In genomic region chr6:118648866-118649554, GRCh38 we compare ENCODE assay signal across 10 cellular contexts. TPM values are rescaled to one million over a fixed set of nuclear protein-coding genes. Genes with fewer than 3 reads are reported as not detected.
DNase-seq lines count a peak whose midpoint lies in the region; ATAC-seq, FAIRE-seq and TF ChIP-seq lines count a peak whose summit lies in the region.
"Had no signal": no experiment of that assay in that cellular context is flagged by ENCODE, and none has a peak within 500 bp of the region (broad histone marks: within the 10 kb centered on the region; RNA-seq: fewer than 3 reads in every experiment).

No MANE protein-coding gene starts in this region.

- dilution Hi-C loops in IMR-90 (cut with HindIII; ENCODE audit: low sequenced_read_pairs, unreplicated experiment), result no loop called here

- BruUV-seq in IMR-90 (replicated peaks; lab: Mats Ljungman, UMichigan) (no TSS peak), GM12878 (replicated peaks; lab: Mats Ljungman, UMichigan) (no TSS peak)

- H3K4me1 Mint-ChIP-seq in CD8-positive, alpha-beta memory T cell, result peaks cover 39 to 51% (median 49%) of the 10 kb centered on the region in 3 donors
- peaks cover 24% of the 10 kb centered on the region for H3K4me1 Mint-ChIP-seq in nephron

- WGBS in IMR-90 (ENCODE audit: extremely low coverage in 2 of 2, insufficient read length in 1 of 2), 2 experiments, result no CpG with 5 or more reads among the region's 2 CpGs
- 23% methylated on average over 2 of the region's 2 CpGs for WGBS in GM12878 (ENCODE audit: insufficient coverage, insufficient replicate concordance, low lambda C conversion rate, missing lambda C conversion rate)

- DNase-seq in CD8-positive, alpha-beta memory T cell, result no peak
- DNase-seq in IMR-90, result peak; percentile 37
- no peak for DNase-seq in GM12878 (ENCODE audit: low read depth, low spot score)
- DNase-seq in DMS53 treated with DMSO at 0.1 percent for 48 hours (lab: John Stamatoyannopoulos, UW; ENCODE audit: unreplicated experiment), result no peak
- no peak for DNase-seq in COLO829 (ENCODE audit: low spot score)
- DNase-seq: naive B cell had no signal

- H4K8ac ChIP-seq in IMR-90 (ENCODE audit: low read depth in 2 of 2, low read length in 2 of 2), result no peak overlapping the region; a peak in 1 of 4 replicates

- H3K4ac ChIP-seq in IMR-90 (ENCODE audit: low read depth, low read length), result no peak overlapping the region

- H3K4me2 ChIP-seq in IMR-90 (ENCODE audit: low read depth, low read length) (peak overlapping the region; percentile 83), GM12878 (ENCODE audit: control insufficient read depth, insufficient read depth) (peak overlapping the region; percentile 72)

- H3K36me3 ChIP-seq in CD8-positive, alpha-beta memory T cell (ENCODE audit: insufficient read depth, low read length), result no peaks in the 10 kb centered on the region
- H3K36me3 ChIP-seq in IMR-90 (ENCODE audit: control insufficient read depth, insufficient read depth, low read length) (no peaks in the 10 kb centered on the region), GM12878 (ENCODE audit: control insufficient read depth in 2 of 2, insufficient read depth in 2 of 2, low read length in 1 of 2) (peaks cover 0 to 2% of the 10 kb centered on the region in 2 experiments; a peak in 1 of 4 replicates)

- no peak overlapping the region for H3K4me3 ChIP-seq in CD8-positive, alpha-beta memory T cell (ENCODE audit: low read length)
- H3K4me3 ChIP-seq in IMR-90 (ENCODE audit: insufficient read depth, low read depth, low read length) (peak overlapping the region; percentile 98), GM12878 (peak overlapping the region; percentile 92)

- H4K91ac ChIP-seq in IMR-90 (ENCODE audit: insufficient read depth, low read depth, low read length), result no peak overlapping the region

- TF ChIP-seq RAD21 in IMR-90 (IDR thresholded peaks at IDR 0.05; ENCODE audit: low read length), result no peak
- TF ChIP-seq RAD21 in GM12878 (IDR thresholded peaks at IDR 0.05; ENCODE audit: insufficient read depth, low read depth, low read length), result no peak

- H2BK5ac ChIP-seq in IMR-90 (ENCODE audit: low read depth, low read length, poor library complexity, severe bottlenecking), result peak overlapping the region; percentile 64

- no peaks in the 10 kb centered on the region for H3K9me3 Mint-ChIP-seq in CD8-positive, alpha-beta memory T cell
- H3K9me3 Mint-ChIP-seq in nephron, result no peaks in the 10 kb centered on the region
- H3K9me3 Mint-ChIP-seq: naive B cell had no signal

- CTCF ChIA-PET in CD8-positive, alpha-beta memory T cell (lab: Charles Lee), result no interaction called here
- CTCF ChIA-PET in IMR-90 (lab: Yijun Ruan, JAX) (no interaction called here), GM12878 (lab: Yijun Ruan, JAX) (interaction anchor here (0.8 kb wide), 1 partner anchor 85 kb away, joined by 4 read pairs; no protein-coding TSS in a partner anchor)

- H2BK15ac ChIP-seq in IMR-90 (ENCODE audit: low read depth, low read length), result no peak overlapping the region

- peaks cover 43% of the 10 kb centered on the region for H3K79me2 ChIP-seq in GM12878 (ENCODE audit: control insufficient read depth, insufficient read depth, low read length)

- peaks cover 0 to 2% of the 10 kb centered on the region in 2 donors for H3K27me3 Mint-ChIP-seq in CD8-positive, alpha-beta memory T cell
- no peaks in the 10 kb centered on the region for H3K27me3 Mint-ChIP-seq in nephron (ENCODE audit: low read depth)
- H3K27me3 Mint-ChIP-seq: naive B cell had no signal

- H3K14ac ChIP-seq in IMR-90 (replicated peaks; ENCODE audit: low read depth, low read length), result no peak overlapping the region

- no peak overlapping the region for H2BK20ac ChIP-seq in IMR-90 (ENCODE audit: low read depth, low read length)

- peak overlapping the region in 1 of 8 donors; percentile 87 for H3K27ac Mint-ChIP-seq in CD8-positive, alpha-beta memory T cell
- H3K27ac Mint-ChIP-seq in nephron, result peak overlapping the region in 2 of 3 experiments; percentile 86 to 95

- intact Hi-C loops in IMR-90 (cut with micrococcal nuclease), result no loop called here
- intact Hi-C loops in GM12878 (cut with micrococcal nuclease; ENCODE audit: unreplicated experiment), result no loop called here

- H4K20me1 ChIP-seq in IMR-90 (ENCODE audit: insufficient read depth, low read length) (peaks cover 14% of the 10 kb centered on the region; the same call in 1 of the 2 replicates), GM12878 (ENCODE audit: control insufficient read depth, insufficient read depth) (no peaks in the 10 kb centered on the region)

- no peak overlapping the region for H4K5ac ChIP-seq in IMR-90 (ENCODE audit: low read depth, low read length)

- TF ChIP-seq POLR2A in IMR-90 (IDR thresholded peaks at IDR 0.05; ENCODE audit: low read depth, low read length) (no peak), GM12878 (IDR thresholded peaks at IDR 0.05; ENCODE audit: low read depth, low read length) (no peak)

- H3K36me3 Mint-ChIP-seq in CD8-positive, alpha-beta memory T cell, result peaks cover 0 to 11% (median 6%) of the 10 kb centered on the region in 3 donors
- H3K36me3 Mint-ChIP-seq in nephron (ENCODE audit: low read depth), result no peaks in the 10 kb centered on the region
- H3K36me3 Mint-ChIP-seq: naive B cell had no signal

- no peak overlapping the region for H2AK9ac ChIP-seq in IMR-90 (replicated peaks; ENCODE audit: low read depth, low read length, poor library complexity)

- peaks cover 10% of the 10 kb centered on the region; the same call in 1 of the 2 replicates for H3K9me1 ChIP-seq in IMR-90 (ENCODE audit: insufficient read depth, low read length)

- RAD21 ChIA-PET in GM12878 (lab: Charles Lee; ENCODE audit: unreplicated experiment), result interaction anchor here (1.5 kb wide), 1 partner anchor 59 kb away, joined by 3 read pairs; no protein-coding TSS in a partner anchor

- H3K56ac ChIP-seq in IMR-90 (ENCODE audit: extremely low read depth, insufficient read depth, low read length), result no peak overlapping the region

- POLR2A ChIA-PET in CD8-positive, alpha-beta memory T cell (lab: Charles Lee), result interaction anchor here (0.6 to 1.2 kb wide), 3 partner anchors 60 to 146 kb away, joined by 3 to 5 read pairs (median 4); no protein-coding TSS in a partner anchor
- POLR2A ChIA-PET in IMR-90 (lab: Charles Lee; ENCODE audit: unreplicated experiment) (no interaction called here), GM12878 (lab: Charles Lee) (interaction anchor here (0.6 to 1.5 kb wide), 2 partner anchors 56 to 60 kb away, joined by 3 to 4 read pairs; no protein-coding TSS in a partner anchor)

- H3K4me1 ChIP-seq in CD8-positive, alpha-beta memory T cell (ENCODE audit: insufficient read depth, low read length), result peaks cover 20% of the 10 kb centered on the region
- H3K4me1 ChIP-seq in IMR-90 (ENCODE audit: control insufficient read depth, insufficient read depth, low read length), result peaks cover 1% of the 10 kb centered on the region; the same call in 1 of the 2 replicates
- H3K4me1 ChIP-seq in GM12878 (ENCODE audit: control insufficient read depth, insufficient read depth, low read length), result peaks cover 5% of the 10 kb centered on the region

- H3K9ac ChIP-seq in IMR-90 (ENCODE audit: low read depth, low read length) (no peak overlapping the region), GM12878 (ENCODE audit: control insufficient read depth, insufficient read depth, low read length) (no peak overlapping the region; the same call in 1 of the 2 replicates)

- H3K4me3 Mint-ChIP-seq in CD8-positive, alpha-beta memory T cell, result peak overlapping the region; percentile 85 to 98 (median 87)
- peak overlapping the region; percentile 88 to 97 (median 95) for H3K4me3 Mint-ChIP-seq in nephron

- TF ChIP-seq EP300 in GM12878 (IDR thresholded peaks at IDR 0.05; ENCODE audit: borderline replicate concordance in 1 of 2, control insufficient read depth in 1 of 2, low read depth in 2 of 2, low read length in 2 of 2), result no peak

- TF ChIP-seq CTCF in IMR-90 (conservative IDR thresholded peaks at IDR 0.05; ENCODE audit: low read depth, low read length), result no peak
- TF ChIP-seq CTCF in GM12878 (IDR thresholded peaks at IDR 0.05 in 2 of 3, conservative IDR thresholded peaks at IDR 0.05 in 1 of 3; ENCODE audit: control insufficient read depth in 2 of 3, extremely low read depth in 1 of 3, insufficient read depth in 1 of 3, low read depth in 3 of 3, low read length in 3 of 3), result no peak
- TF ChIP-seq CTCF in nephron (IDR thresholded peaks at IDR 0.05; ENCODE audit: unreplicated experiment in 3 of 3), result no peak

- in situ Hi-C loops in IMR-90 (cut with MboI; ENCODE audit: low sequenced_read_pairs), result no loop called here
- in situ Hi-C loops in GM12878 (cut with MboI), result no loop called here

- no peak overlapping the region for H2BK120ac ChIP-seq in IMR-90 (ENCODE audit: low read depth, low read length)

- ATAC-seq in IMR-90 (ENCODE audit: low read depth), result no peak
- ATAC-seq in GM12878, result no peak
- no peak for ATAC-seq in GM21381 (IDR thresholded peaks at IDR 0.05; ENCODE audit: unreplicated experiment)
- ATAC-seq: HepG2, Panc1 had no signal

- peak overlapping the region; percentile 4 for H3K18ac ChIP-seq in IMR-90 (ENCODE audit: low read depth, low read length)

- H3K9me3 ChIP-seq in CD8-positive, alpha-beta memory T cell (ENCODE audit: low read length), result no peaks in the 10 kb centered on the region
- H3K9me3 ChIP-seq in IMR-90 (ENCODE audit: control insufficient read depth, insufficient read depth, low read length) (no peaks in the 10 kb centered on the region), GM12878 (replicated peaks; ENCODE audit: control insufficient read depth, insufficient read depth, low read length) (no peaks in the 10 kb centered on the region)

- no peaks in the 10 kb centered on the region for H3K27me3 ChIP-seq in CD8-positive, alpha-beta memory T cell (ENCODE audit: insufficient read depth, low read length, poor library complexity, severe bottlenecking)
- H3K27me3 ChIP-seq in IMR-90 (ENCODE audit: control insufficient read depth, insufficient read depth, low read length), result no peaks in the 10 kb centered on the region
- no peaks in the 10 kb centered on the region for H3K27me3 ChIP-seq in GM12878 (replicated peaks in 1 of 2; ENCODE audit: control insufficient read depth in 2 of 2, insufficient read depth in 2 of 2, low read length in 1 of 2)

- SMC1A ChIA-PET in GM12878 (lab: Charles Lee; ENCODE audit: uncharacterized antibody, unreplicated experiment), result interaction anchor here (1.1 to 1.2 kb wide), 3 partner anchors 9 to 79 kb away, joined by 3 to 5 read pairs (median 4); no protein-coding TSS in a partner anchor

- no peak overlapping the region for H3K23ac ChIP-seq in IMR-90 (ENCODE audit: low read depth, low read length)

- H3K79me1 ChIP-seq in IMR-90 (ENCODE audit: low read depth in 1 of 2, low read length in 2 of 2), result peaks cover 13 to 27% of the 10 kb centered on the region in 2 experiments; a peak in 3 of 4 replicates

- H2AK5ac ChIP-seq in IMR-90 (ENCODE audit: low read depth, low read length), result no peak overlapping the region

- H3K27ac ChIP-seq in CD8-positive, alpha-beta memory T cell (ENCODE audit: low read depth, low read length), result no peak overlapping the region
- H3K27ac ChIP-seq in IMR-90 (ENCODE audit: insufficient read depth, low read length) (peak overlapping the region; percentile 36; the same call in 1 of the 2 replicates), GM12878 (ENCODE audit: control insufficient read depth, insufficient read depth) (0 out of 2 replicates have a peak overlapping the region, but pooled peaks have one; percentile 7)

- H2AFZ ChIP-seq in IMR-90 (replicated peaks; ENCODE audit: low read length, poor library complexity) (no peak overlapping the region), GM12878 (ENCODE audit: control insufficient read depth, low read depth, low read length) (no peak overlapping the region)

- no peak for FAIRE-seq in GM12878 (lab: Jason Lieb, UNC)
- FAIRE-seq: HepG2 had no signal

RNA-seq across cellular contexts. Expression of gene CEP85L, which starts 2.4 kb away (rescaled TPM):
- total RNA-seq in CD8-positive, alpha-beta memory T cell, result 10 to 100 TPM; 28.4 to 29.1 TPM
- polyA plus RNA-seq in CD8-positive, alpha-beta memory T cell, result 32.1 TPM
- total RNA-seq in IMR-90 (2012; rRNA removed) (24.2 and 25.6 TPM in 2 replicates), GM12878 (2014; rRNA removed) (7.1 and 8.1 TPM in 2 replicates), GM12878 (2014; rRNA removed; fragmentation: Illumina TruSeq; extraction: Trizol) (10.4 and 11.0 TPM in 2 replicates), GM12878 (2021) (8.7 and 9.1 TPM in 2 replicates)
- polyA plus RNA-seq in IMR-90 (2012; rRNA removed) (2.0 and 2.3 TPM in 2 replicates), GM12878 (2011; rRNA removed) (10.9 and 14.4 TPM in 2 replicates), GM12878 (2014; fragmentation: Illumina TruSeq; extraction: Trizol) (4.8 and 6.5 TPM in 2 replicates), GM12878 (2014; fragmentation: Nextera tagmentation; extraction: Ambion mirVana) (1 to 10 TPM; 1.8 to 3.7 TPM), GM12878 (2014; rRNA removed) (3.1 and 4.2 TPM in 2 replicates), GM12878 (2016; fragmentation: Nextera tagmentation; extraction: Ambion mirVana) (1 to 10 TPM; 7.1 to 8.8 TPM)
- polyA plus RNA-seq in IMR-90 (2012; cell fraction: cytosol; rRNA removed), result 0.32 and 0.99 TPM in 2 replicates
- 3.0 and 8.0 TPM in 2 replicates for polyA plus RNA-seq in IMR-90 (2012; cell fraction: nucleus; rRNA removed; ENCODE audit: low replicate concordance)
- 57.2 and 58.3 TPM in 2 replicates for total RNA-seq in GM12878 (2013; cell fraction: nucleolus; rRNA removed)
- polyA plus RNA-seq in GM12878 (2011; ENCODE audit: low read depth), result 3.6 TPM
- polyA plus RNA-seq in GM12878 (2011; cell fraction: cytosol; rRNA removed), result 2.9 and 3.0 TPM in 2 replicates
- 11.1 and 17.3 TPM in 2 replicates for polyA plus RNA-seq in GM12878 (2011; cell fraction: nucleus; rRNA removed)
- 4.0 and 4.5 TPM in 2 replicates for polyA plus RNA-seq in GM12878 (2012)
- 38.6 and 84.4 TPM in 2 replicates for polyA minus RNA-seq in GM12878 (2011; rRNA and poly(A)+ RNA removed)
- 7.9 and 8.6 TPM in 2 replicates for polyA minus RNA-seq in GM12878 (2011; cell fraction: cytosol; rRNA and poly(A)+ RNA removed)
- 39.0 and 55.6 TPM in 2 replicates for polyA minus RNA-seq in GM12878 (2011; cell fraction: nucleus; rRNA and poly(A)+ RNA removed)
